Comparison of ENCODE assay signal across 16 cellular contexts in the genomic region with DNA sequence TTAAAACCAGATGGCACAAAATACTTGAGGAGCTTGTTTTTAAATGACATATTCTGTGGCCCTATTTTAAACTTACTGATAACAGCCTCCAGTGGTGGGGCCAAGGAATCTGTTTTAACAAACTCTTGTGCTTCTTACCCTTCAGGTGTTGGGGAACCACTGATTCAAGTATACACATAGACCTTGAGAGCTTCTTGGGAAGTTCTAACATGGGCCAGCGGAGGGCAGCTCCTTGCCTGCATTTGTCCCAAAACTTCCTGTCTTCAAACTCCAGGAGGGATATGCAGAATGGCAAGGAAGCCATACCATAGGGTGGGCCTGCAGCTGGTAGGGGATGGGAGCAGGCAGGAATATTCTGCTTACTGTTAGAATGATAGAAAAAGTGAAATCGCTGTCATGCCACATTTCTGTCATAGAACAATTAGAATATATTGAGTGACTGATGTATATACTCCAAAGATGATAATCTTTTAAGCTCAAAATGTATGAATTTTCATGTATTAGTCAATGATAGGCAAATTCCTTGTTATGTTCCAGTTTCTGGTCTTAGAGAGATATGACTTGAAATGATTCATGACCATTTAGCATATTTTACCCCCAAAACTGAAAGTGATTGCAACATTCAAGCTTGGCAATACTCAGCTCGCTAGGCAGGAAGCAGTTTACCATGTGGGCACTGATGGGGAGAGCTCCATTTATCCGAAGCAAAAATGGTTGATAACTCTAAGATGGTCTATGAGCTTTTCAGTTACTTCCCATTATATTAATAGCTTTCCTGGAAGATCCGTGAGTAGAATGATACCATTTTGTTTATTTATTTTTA. TPM values are rescaled to one million over a fixed set of nuclear protein-coding genes. Genes with fewer than 3 reads are reported as not detected.
A peak's percentile ranks its signal among the peaks of the same experiment; 100 is the strongest.
DNase-seq lines count a peak whose midpoint lies in the region; ATAC-seq, FAIRE-seq and TF ChIP-seq lines count a peak whose summit lies in the region.
"Had no signal": no experiment of that assay in that cellular context is flagged by ENCODE, and none has a peak within 500 bp of the region (broad histone marks: within the 10 kb centered on the region; RNA-seq: fewer than 3 reads in every experiment).

No MANE protein-coding gene starts in this region.

- H4K91ac ChIP-seq in IMR-90 (ENCODE audit: insufficient read depth, low read depth, low read length) = no peak overlapping the region

- H3K4me2 ChIP-seq in IMR-90 (ENCODE audit: low read depth, low read length) = no peak overlapping the region
- no peak overlapping the region for H3K4me2 ChIP-seq in GM12878 (ENCODE audit: control insufficient read depth, insufficient read depth)
- H3K4me2 ChIP-seq in mesendoderm (ENCODE audit: low read length) = no peak overlapping the region

- H3K9me1 ChIP-seq in IMR-90 (ENCODE audit: insufficient read depth, low read length) = peaks cover 9% of the 10 kb centered on the region; the same call in 1 of the 2 replicates

- in situ Hi-C loops in IMR-90 (cut with MboI; ENCODE audit: low sequenced_read_pairs) (loop anchor here (25.0 kb wide), 1 partner anchor 808 kb away; no protein-coding TSS in a partner anchor), GM12878 (cut with MboI) (no loop called here)

- no peaks in the 10 kb centered on the region for H3K9me3 ChIP-seq in IMR-90 (ENCODE audit: control insufficient read depth, insufficient read depth, low read length)
- H3K9me3 ChIP-seq in GM12878 (replicated peaks; ENCODE audit: control insufficient read depth, insufficient read depth, low read length) = no peaks in the 10 kb centered on the region
- H3K9me3 ChIP-seq in vagina = no peaks in the 10 kb centered on the region
- H3K9me3 ChIP-seq in psoas muscle = no peaks in the 10 kb centered on the region

- ATAC-seq in IMR-90 (ENCODE audit: low read depth) = no peak
- peak; percentile 29; the same call in 1 of the 3 replicates for ATAC-seq in GM12878
- ATAC-seq in GM18498 (IDR thresholded peaks at IDR 0.05; ENCODE audit: unreplicated experiment) = no peak
- no peak for ATAC-seq in psoas muscle
- ATAC-seq: effector memory CD8-positive, alpha-beta T cell had no signal

- H4K8ac ChIP-seq in IMR-90 (ENCODE audit: low read depth in 2 of 2, low read length in 2 of 2) = no peak overlapping the region
- H4K8ac ChIP-seq in mesendoderm (ENCODE audit: low read depth, low read length) = no peak overlapping the region

- dilution Hi-C loops in IMR-90 (cut with HindIII; ENCODE audit: low sequenced_read_pairs, unreplicated experiment) = no loop called here

- WGBS in IMR-90 (ENCODE audit: extremely low coverage in 2 of 2, insufficient read length in 1 of 2), 2 experiments = no CpG with 5 or more reads among the region's 5 CpGs
- 76% methylated on average over 5 of the region's 5 CpGs for WGBS in GM12878 (ENCODE audit: insufficient coverage, insufficient replicate concordance, low lambda C conversion rate, missing lambda C conversion rate)
- WGBS in mesendoderm (ENCODE audit: extremely low coverage, insufficient coverage, low lambda C conversion rate) = no CpG with 5 or more reads among the region's 5 CpGs
- 90 to 94% (median 93%) methylated on average over 5 of the region's 5 CpGs for WGBS in psoas muscle, 3 donors

- POLR2A ChIA-PET in IMR-90 (lab: Charles Lee; ENCODE audit: unreplicated experiment) (interaction anchor here (0.5 kb wide), 1 partner anchor 12 kb away, joined by 4 read pairs; no protein-coding TSS in a partner anchor), GM12878 (lab: Charles Lee) (interaction anchor here (1.2 kb wide), 1 partner anchor 15 kb away, joined by 3 read pairs; no protein-coding TSS in a partner anchor)

- H2BK120ac ChIP-seq in IMR-90 (ENCODE audit: low read depth, low read length) = no peak overlapping the region
- H2BK120ac ChIP-seq in mesendoderm (ENCODE audit: low read depth, low read length) = no peak overlapping the region

- H2BK15ac ChIP-seq in IMR-90 (ENCODE audit: low read depth, low read length) (no peak overlapping the region), mesendoderm (replicated peaks; ENCODE audit: low read depth) (no peak overlapping the region)

- CTCF ChIA-PET in activated naive CD4-positive, alpha-beta T cell treated with anti-CD3 and anti-CD28 coated beads, Interleukin-2, amount 10 ng/mL, durations not matched to agents 7 days and 5 days (lab: Charles Lee) = interaction anchor here (0.8 to 7.3 kb wide), 3 partner anchors 11 to 93 kb away, joined by 3 to 81 read pairs (median 4); partner anchors contain the start of gene EXT2
- CTCF ChIA-PET in IMR-90 (lab: Yijun Ruan, JAX) (interaction anchor here (0.7 to 4.5 kb wide), 3 partner anchors 10 to 185 kb away, joined by 3 to 29 read pairs (median 4); partner anchors contain the start of gene EXT2), GM12878 (lab: Yijun Ruan, JAX) (interaction anchor here (0.6 to 5.0 kb wide), 16 partner anchors 9 to 822 kb away, joined by 3 to 107 read pairs (median 4); partner anchors contain the start of gene EXT2)

- H3K4me1 ChIP-seq in IMR-90 (ENCODE audit: control insufficient read depth, insufficient read depth, low read length) (no peaks in the 10 kb centered on the region), GM12878 (ENCODE audit: control insufficient read depth, insufficient read depth, low read length) (no peaks in the 10 kb centered on the region), mesendoderm (ENCODE audit: control insufficient read depth, low read depth, low read length) (no peaks in the 10 kb centered on the region), vagina (no peaks in the 10 kb centered on the region), psoas muscle (peaks cover 21% of the 10 kb centered on the region)

- no peak for TF ChIP-seq EP300 in GM12878 (IDR thresholded peaks at IDR 0.05; ENCODE audit: borderline replicate concordance in 1 of 2, control insufficient read depth in 1 of 2, low read depth in 2 of 2, low read length in 2 of 2)

- no peaks in the 10 kb centered on the region for H3K9me3 Mint-ChIP-seq in activated naive CD4-positive, alpha-beta T cell treated with anti-CD3 and anti-CD28 coated beads, Interleukin-2, amount 50 U/mL, for 24 hours
- no peaks in the 10 kb centered on the region for H3K9me3 Mint-ChIP-seq in activated naive CD4-positive, alpha-beta T cell treated with anti-CD3 and anti-CD28 coated beads, Interleukin-2, amount 10 ng/mL, durations not matched to agents 7 days and 5 days
- H3K9me3 Mint-ChIP-seq: effector memory CD8-positive, alpha-beta T cell had no signal

- H3K27ac ChIP-seq in IMR-90 (ENCODE audit: insufficient read depth, low read length) (no peak overlapping the region), GM12878 (ENCODE audit: control insufficient read depth, insufficient read depth) (no peak overlapping the region), mesendoderm (ENCODE audit: low read depth, low read length) (no peak overlapping the region), vagina (no peak overlapping the region), psoas muscle (no peak overlapping the region)

- H4K20me1 ChIP-seq in IMR-90 (ENCODE audit: insufficient read depth, low read length) (peaks cover 31% of the 10 kb centered on the region), GM12878 (ENCODE audit: control insufficient read depth, insufficient read depth) (no peaks in the 10 kb centered on the region)

- SMC1A ChIA-PET in GM12878 (lab: Charles Lee; ENCODE audit: uncharacterized antibody, unreplicated experiment) = interaction anchor here (0.8 to 3.5 kb wide), 9 partner anchors 8 to 184 kb away, joined by 3 to 36 read pairs (median 3); partner anchors contain the start of gene EXT2

- H2BK5ac ChIP-seq in IMR-90 (ENCODE audit: low read depth, low read length, poor library complexity, severe bottlenecking) = no peak overlapping the region
- H2BK5ac ChIP-seq in mesendoderm (ENCODE audit: low read length) = no peak overlapping the region

- FAIRE-seq in GM12878 (lab: Jason Lieb, UNC) = no peak

- H2AK5ac ChIP-seq in IMR-90 (ENCODE audit: low read depth, low read length) = no peak overlapping the region
- no peak overlapping the region for H2AK5ac ChIP-seq in mesendoderm (ENCODE audit: low read length)

- RAD21 ChIA-PET in GM12878 (lab: Charles Lee; ENCODE audit: unreplicated experiment) = interaction anchor here (0.9 to 1.8 kb wide), 6 partner anchors 9 to 455 kb away, joined by 3 to 5 read pairs (median 4); partner anchors contain the start of gene EXT2

- peak overlapping the region; percentile 81 for H3K27ac Mint-ChIP-seq in activated naive CD4-positive, alpha-beta T cell treated with anti-CD3 and anti-CD28 coated beads, Interleukin-2, amount 50 U/mL, for 24 hours
- H3K27ac Mint-ChIP-seq in activated naive CD4-positive, alpha-beta T cell treated with anti-CD3 and anti-CD28 coated beads, Interleukin-2, amount 10 ng/mL, durations not matched to agents 7 days and 5 days = no peak overlapping the region
- H3K27ac Mint-ChIP-seq: effector memory CD8-positive, alpha-beta T cell had no signal

- H3K4me1 Mint-ChIP-seq in activated naive CD4-positive, alpha-beta T cell treated with anti-CD3 and anti-CD28 coated beads, Interleukin-2, amount 50 U/mL, for 24 hours = peaks cover 37% of the 10 kb centered on the region
- H3K4me1 Mint-ChIP-seq in activated naive CD4-positive, alpha-beta T cell treated with anti-CD3 and anti-CD28 coated beads, Interleukin-2, amount 10 ng/mL, durations not matched to agents 7 days and 5 days = peaks cover 2% of the 10 kb centered on the region

- no peak for DNase-seq in activated naive CD4-positive, alpha-beta T cell treated with anti-CD3 and anti-CD28 coated beads, Interleukin-2, amount 10 ng/mL, durations not matched to agents 7 days and 5 days
- DNase-seq in IMR-90 = no peak
- no peak for DNase-seq in GM12878 (ENCODE audit: low read depth, low spot score)
- DNase-seq in mesendoderm = peak; percentile 71
- DNase-seq in vagina (ENCODE audit: extremely low spot score in 2 of 2) = no peak
- DNase-seq in psoas muscle = no peak
- DNase-seq: activated CD4-positive, alpha-beta T cell treated with anti-CD3 and anti-CD28 coated beads for 4 hours; effector memory CD8-positive, alpha-beta T cell; NCI-H510A; posterior cingulate gyrus; stimulated activated CD4-positive, alpha-beta T cell treated with anti-CD3 and anti-CD28 coated beads, Interleukin-2, amount 100 ng/mL, for 24 hours; stimulated activated naive CD4-positive, alpha-beta T cell treated with Interleukin-2 at 50 U/mL for 16 hours had no signal

- H3K56ac ChIP-seq in IMR-90 (ENCODE audit: extremely low read depth, insufficient read depth, low read length) (no peak overlapping the region), mesendoderm (ENCODE audit: low read length) (no peak overlapping the region)

- H3K36me3 ChIP-seq in IMR-90 (ENCODE audit: control insufficient read depth, insufficient read depth, low read length) = peaks cover 14% of the 10 kb centered on the region
- H3K36me3 ChIP-seq in GM12878 (ENCODE audit: control insufficient read depth in 2 of 2, insufficient read depth in 2 of 2, low read length in 1 of 2) = peaks cover 0 to 3% of the 10 kb centered on the region in 2 experiments; a peak in 2 of 4 replicates
- no peaks in the 10 kb centered on the region for H3K36me3 ChIP-seq in mesendoderm (ENCODE audit: control insufficient read depth, insufficient read depth, low read length)
- H3K36me3 ChIP-seq in vagina = peaks cover 0 to 19% of the 10 kb centered on the region in 2 donors
- peaks cover 3 to 22% of the 10 kb centered on the region in 2 donors for H3K36me3 ChIP-seq in psoas muscle (ENCODE audit: insufficient read depth in 1 of 2, low read depth in 1 of 2)

- no peak overlapping the region for H2BK20ac ChIP-seq in IMR-90 (ENCODE audit: low read depth, low read length)

- no peak overlapping the region for H2AK9ac ChIP-seq in IMR-90 (replicated peaks; ENCODE audit: low read depth, low read length, poor library complexity)

- H2AFZ ChIP-seq in IMR-90 (replicated peaks; ENCODE audit: low read length, poor library complexity) = no peak overlapping the region
- H2AFZ ChIP-seq in GM12878 (ENCODE audit: control insufficient read depth, low read depth, low read length) = no peak overlapping the region

- TF ChIP-seq CTCF in IMR-90 (conservative IDR thresholded peaks at IDR 0.05; ENCODE audit: low read depth, low read length) = no peak
- no peak for TF ChIP-seq CTCF in GM12878 (IDR thresholded peaks at IDR 0.05 in 2 of 3, conservative IDR thresholded peaks at IDR 0.05 in 1 of 3; ENCODE audit: control insufficient read depth in 2 of 3, extremely low read depth in 1 of 3, insufficient read depth in 1 of 3, low read depth in 3 of 3, low read length in 3 of 3)
- TF ChIP-seq CTCF in vagina (IDR thresholded peaks at IDR 0.05) = no peak
- no peak for TF ChIP-seq CTCF in psoas muscle (IDR thresholded peaks at IDR 0.05)

- H3K27me3 ChIP-seq in IMR-90 (ENCODE audit: control insufficient read depth, insufficient read depth, low read length) (no peaks in the 10 kb centered on the region), GM12878 (replicated peaks in 1 of 2; ENCODE audit: control insufficient read depth in 2 of 2, insufficient read depth in 2 of 2, low read length in 1 of 2) (no peaks in the 10 kb centered on the region), mesendoderm (ENCODE audit: insufficient read depth, low read length, poor library complexity) (no peaks in the 10 kb centered on the region), vagina (no peaks in the 10 kb centered on the region), psoas muscle (ENCODE audit: insufficient read depth in 3 of 3, low read length in 2 of 3) (no peaks in the 10 kb centered on the region)

- TF ChIP-seq RAD21 in IMR-90 (IDR thresholded peaks at IDR 0.05; ENCODE audit: low read length) (no peak), GM12878 (IDR thresholded peaks at IDR 0.05; ENCODE audit: insufficient read depth, low read depth, low read length) (no peak)

- H3K9ac ChIP-seq in IMR-90 (ENCODE audit: low read depth, low read length) = no peak overlapping the region
- no peak overlapping the region for H3K9ac ChIP-seq in GM12878 (ENCODE audit: control insufficient read depth, insufficient read depth, low read length)
- H3K9ac ChIP-seq in mesendoderm (ENCODE audit: low read length) = no peak overlapping the region

- H3K4me3 Mint-ChIP-seq in activated naive CD4-positive, alpha-beta T cell treated with anti-CD3 and anti-CD28 coated beads, Interleukin-2, amount 50 U/mL, for 24 hours = no peak overlapping the region
- no peak overlapping the region for H3K4me3 Mint-ChIP-seq in activated naive CD4-positive, alpha-beta T cell treated with anti-CD3 and anti-CD28 coated beads, Interleukin-2, amount 10 ng/mL, durations not matched to agents 7 days and 5 days
- H3K4me3 Mint-ChIP-seq: effector memory CD8-positive, alpha-beta T cell had no signal

- H3K79me2 ChIP-seq in GM12878 (ENCODE audit: control insufficient read depth, insufficient read depth, low read length) (no peaks in the 10 kb centered on the region), mesendoderm (ENCODE audit: control insufficient read depth, insufficient read depth, low read length) (no peaks in the 10 kb centered on the region)

- no peak overlapping the region for H3K23ac ChIP-seq in IMR-90 (ENCODE audit: low read depth, low read length)
- H3K23ac ChIP-seq in mesendoderm (ENCODE audit: low read length) = no peak overlapping the region

- H3K4ac ChIP-seq in IMR-90 (ENCODE audit: low read depth, low read length) (no peak overlapping the region), mesendoderm (ENCODE audit: low read depth, low read length) (no peak overlapping the region)

- no peak overlapping the region for H3K14ac ChIP-seq in IMR-90 (replicated peaks; ENCODE audit: low read depth, low read length)

- H3K79me1 ChIP-seq in IMR-90 (ENCODE audit: low read depth in 1 of 2, low read length in 2 of 2) (peaks cover 27 to 45% of the 10 kb centered on the region in 2 experiments; a peak in 3 of 4 replicates), mesendoderm (ENCODE audit: low read length) (peaks cover 6% of the 10 kb centered on the region)

- H3K36me3 Mint-ChIP-seq in activated naive CD4-positive, alpha-beta T cell treated with anti-CD3 and anti-CD28 coated beads, Interleukin-2, amount 50 U/mL, for 24 hours = peaks cover 7% of the 10 kb centered on the region
- H3K36me3 Mint-ChIP-seq in activated naive CD4-positive, alpha-beta T cell treated with anti-CD3 and anti-CD28 coated beads, Interleukin-2, amount 10 ng/mL, durations not matched to agents 7 days and 5 days = peaks cover 10% of the 10 kb centered on the region

- intact Hi-C loops in IMR-90 (cut with micrococcal nuclease) (no loop called here), GM12878 (cut with micrococcal nuclease; ENCODE audit: unreplicated experiment) (loop anchor here (10.0 kb wide), 1 partner anchor 60 kb away; the partner anchor contains the start of gene ACCSL), vagina (cut with DNase I) (no loop called here), psoas muscle (cut with DNase I) (loop anchor here in 1 of 2 donors (10.0 kb wide), 1 partner anchor 500 kb away; no protein-coding TSS in a partner anchor)

- H3K27me3 Mint-ChIP-seq in activated naive CD4-positive, alpha-beta T cell treated with anti-CD3 and anti-CD28 coated beads, Interleukin-2, amount 50 U/mL, for 24 hours = no peaks in the 10 kb centered on the region
- no peaks in the 10 kb centered on the region for H3K27me3 Mint-ChIP-seq in activated naive CD4-positive, alpha-beta T cell treated with anti-CD3 and anti-CD28 coated beads, Interleukin-2, amount 10 ng/mL, durations not matched to agents 7 days and 5 days
- H3K27me3 Mint-ChIP-seq: effector memory CD8-positive, alpha-beta T cell had no signal

- TF ChIP-seq POLR2A in IMR-90 (IDR thresholded peaks at IDR 0.05; ENCODE audit: low read depth, low read length) = no peak
- no peak for TF ChIP-seq POLR2A in GM12878 (IDR thresholded peaks at IDR 0.05; ENCODE audit: low read depth, low read length)
- no peak for TF ChIP-seq POLR2A in vagina (IDR thresholded peaks at IDR 0.05)

- H3K4me3 ChIP-seq in IMR-90 (ENCODE audit: insufficient read depth, low read depth, low read length) = no peak overlapping the region
- no peak overlapping the region for H3K4me3 ChIP-seq in GM12878
- H3K4me3 ChIP-seq in mesendoderm (ENCODE audit: low read length) = no peak overlapping the region
- H3K4me3 ChIP-seq in vagina = no peak overlapping the region
- no peak overlapping the region for H3K4me3 ChIP-seq in psoas muscle

- H4K5ac ChIP-seq in IMR-90 (ENCODE audit: low read depth, low read length) (no peak overlapping the region), mesendoderm (ENCODE audit: low read length) (no peak overlapping the region)

- H3K18ac ChIP-seq in IMR-90 (ENCODE audit: low read depth, low read length) (no peak overlapping the region), mesendoderm (ENCODE audit: low read length) (no peak overlapping the region)

- BruUV-seq in IMR-90 (replicated peaks; lab: Mats Ljungman, UMichigan) = no TSS peak
- no TSS peak for BruUV-seq in GM12878 (replicated peaks; lab: Mats Ljungman, UMichigan)

RNA-seq across cellular contexts. Expression of gene EXT2, which starts 9.2 kb away (rescaled TPM):
- total RNA-seq in IMR-90 (2012; rRNA removed) = 66.1 and 85.3 TPM in 2 replicates
- polyA plus RNA-seq in IMR-90 (2012; rRNA removed) = 68.5 and 75.0 TPM in 2 replicates
- 56.0 and 72.5 TPM in 2 replicates for polyA plus RNA-seq in IMR-90 (2012; cell fraction: cytosol; rRNA removed)
- polyA plus RNA-seq in IMR-90 (2012; cell fraction: nucleus; rRNA removed; ENCODE audit: low replicate concordance) = 36.7 and 41.2 TPM in 2 replicates
- total RNA-seq in GM12878 (2013; cell fraction: nucleolus; rRNA removed) = 65.9 and 76.0 TPM in 2 replicates
- 19.0 and 23.8 TPM in 2 replicates for total RNA-seq in GM12878 (2014; rRNA removed)
- 12.6 and 16.1 TPM in 2 replicates for total RNA-seq in GM12878 (2014; rRNA removed; fragmentation: Illumina TruSeq; extraction: Trizol)
- total RNA-seq in GM12878 (2021) = 17.1 and 20.5 TPM in 2 replicates
- 5.7 TPM for polyA plus RNA-seq in GM12878 (2011; ENCODE audit: low read depth)
- polyA plus RNA-seq in GM12878 (2011; rRNA removed) = 26.7 and 31.4 TPM in 2 replicates
- polyA plus RNA-seq in GM12878 (2011; cell fraction: cytosol; rRNA removed) = 24.4 and 28.4 TPM in 2 replicates
- 25.9 and 32.1 TPM in 2 replicates for polyA plus RNA-seq in GM12878 (2011; cell fraction: nucleus; rRNA removed)
- polyA plus RNA-seq in GM12878 (2012) = 8.1 and 9.8 TPM in 2 replicates
- polyA plus RNA-seq in GM12878 (2014; fragmentation: Illumina TruSeq; extraction: Trizol) = 12.8 and 18.0 TPM in 2 replicates
- polyA plus RNA-seq in GM12878 (2014; fragmentation: Nextera tagmentation; extraction: Ambion mirVana) = 1 to 10 TPM; 3.8 to 6.6 TPM
- polyA plus RNA-seq in GM12878 (2014; rRNA removed) = 15.5 and 17.0 TPM in 2 replicates
- 10 to 100 TPM; 18.7 to 22.8 TPM for polyA plus RNA-seq in GM12878 (2016; fragmentation: Nextera tagmentation; extraction: Ambion mirVana)
- polyA minus RNA-seq in GM12878 (2011; rRNA and poly(A)+ RNA removed) = 48.2 and 49.8 TPM in 2 replicates
- polyA minus RNA-seq in GM12878 (2011; cell fraction: cytosol; rRNA and poly(A)+ RNA removed) = 15.0 TPM in 2 replicates
- 47.0 and 74.6 TPM in 2 replicates for polyA minus RNA-seq in GM12878 (2011; cell fraction: nucleus; rRNA and poly(A)+ RNA removed)
- 17.0 TPM for polyA plus RNA-seq in mesendoderm (2013, experiment 1 of 2)
- 17.3 TPM for polyA plus RNA-seq in mesendoderm (2013, experiment 2 of 2)
- 78.6 TPM for total RNA-seq in vagina
- 10 to 100 TPM; 21.4 to 23.5 (median 21.6) TPM for total RNA-seq in psoas muscle
- 10 to 100 TPM; 11.0 to 15.1 (median 13.1) TPM for polyA plus RNA-seq in psoas muscle

RNA-seq across cellular contexts. Expression of gene ACCS, which starts 38.6 kb away (rescaled TPM):
- 1.4 and 1.8 TPM in 2 replicates for total RNA-seq in IMR-90 (2012; rRNA removed)
- 6.0 and 7.3 TPM in 2 replicates for polyA plus RNA-seq in IMR-90 (2012; rRNA removed)
- polyA plus RNA-seq in IMR-90 (2012; cell fraction: cytosol; rRNA removed) = 2.0 and 2.8 TPM in 2 replicates
- polyA plus RNA-seq in IMR-90 (2012; cell fraction: nucleus; rRNA removed; ENCODE audit: low replicate concordance) = 83.3 and 91.5 TPM in 2 replicates
- 105 and 113 TPM in 2 replicates for total RNA-seq in GM12878 (2013; cell fraction: nucleolus; rRNA removed)
- 18.7 and 22.8 TPM in 2 replicates for total RNA-seq in GM12878 (2014; rRNA removed)
- total RNA-seq in GM12878 (2014; rRNA removed; fragmentation: Illumina TruSeq; extraction: Trizol) = 13.6 and 14.4 TPM in 2 replicates
- 25.2 and 25.4 TPM in 2 replicates for total RNA-seq in GM12878 (2021)
- 21.2 TPM for polyA plus RNA-seq in GM12878 (2011; ENCODE audit: low read depth)
- polyA plus RNA-seq in GM12878 (2011; rRNA removed) = 25.5 and 29.8 TPM in 2 replicates
- polyA plus RNA-seq in GM12878 (2011; cell fraction: cytosol; rRNA removed) = 22.5 and 30.3 TPM in 2 replicates
- polyA plus RNA-seq in GM12878 (2011; cell fraction: nucleus; rRNA removed) = 273 and 333 TPM in 2 replicates
- 23.9 and 29.8 TPM in 2 replicates for polyA plus RNA-seq in GM12878 (2012)
- 16.9 and 17.5 TPM in 2 replicates for polyA plus RNA-seq in GM12878 (2014; fragmentation: Illumina TruSeq; extraction: Trizol)
- 1 to 10 TPM; 4.8 to 5.4 TPM for polyA plus RNA-seq in GM12878 (2014; fragmentation: Nextera tagmentation; extraction: Ambion mirVana)
- polyA plus RNA-seq in GM12878 (2014; rRNA removed) = 32.6 and 35.9 TPM in 2 replicates
- polyA plus RNA-seq in GM12878 (2016; fragmentation: Nextera tagmentation; extraction: Ambion mirVana) = 10 to 100 TPM; 14.3 to 16.5 TPM
- 12.0 and 18.2 TPM in 2 replicates for polyA minus RNA-seq in GM12878 (2011; rRNA and poly(A)+ RNA removed)
- 5.3 and 8.0 TPM in 2 replicates for polyA minus RNA-seq in GM12878 (2011; cell fraction: cytosol; rRNA and poly(A)+ RNA removed)
- 32.4 and 40.9 TPM in 2 replicates for polyA minus RNA-seq in GM12878 (2011; cell fraction: nucleus; rRNA and poly(A)+ RNA removed)
- polyA plus RNA-seq in mesendoderm (2013, experiment 1 of 2) = 1.8 TPM
- polyA plus RNA-seq in mesendoderm (2013, experiment 2 of 2) = 2.0 TPM
- total RNA-seq in vagina = 8.1 TPM
- total RNA-seq in psoas muscle = 1 to 10 TPM; 3.5 to 7.1 (median 3.8) TPM
- polyA plus RNA-seq in psoas muscle = 1 to 10 TPM; 1.5 to 5.9 (median 1.8) TPM

RNA-seq across cellular contexts. Expression of gene ACCSL, which starts 56.9 kb away (rescaled TPM):
- total RNA-seq in IMR-90 (2012; rRNA removed) (not detected in 2 replicates), GM12878 (2014; rRNA removed) (not detected in 2 replicates), GM12878 (2014; rRNA removed; fragmentation: Illumina TruSeq; extraction: Trizol) (not detected in 2 replicates), GM12878 (2021) (not detected in 2 replicates), vagina (not detected), psoas muscle (not detected)
- polyA plus RNA-seq in IMR-90 (2012; rRNA removed) (not detected in 2 replicates), GM12878 (2011; rRNA removed) (0.15 TPM in 1 of 2 replicates, not detected in the other), GM12878 (2014; fragmentation: Illumina TruSeq; extraction: Trizol) (not detected in 2 replicates), GM12878 (2014; fragmentation: Nextera tagmentation; extraction: Ambion mirVana) (not detected), GM12878 (2014; rRNA removed) (not detected in 2 replicates), GM12878 (2016; fragmentation: Nextera tagmentation; extraction: Ambion mirVana) (not detected), psoas muscle (under 1 TPM in 1 of 3 donors, not detected in 2; 0.01 TPM)
- polyA plus RNA-seq in IMR-90 (2012; cell fraction: cytosol; rRNA removed) = not detected in 2 replicates
- polyA plus RNA-seq in IMR-90 (2012; cell fraction: nucleus; rRNA removed; ENCODE audit: low replicate concordance) = not detected in 2 replicates
- not detected in 2 replicates for total RNA-seq in GM12878 (2013; cell fraction: nucleolus; rRNA removed)
- not detected for polyA plus RNA-seq in GM12878 (2011; ENCODE audit: low read depth)
- polyA plus RNA-seq in GM12878 (2011; cell fraction: cytosol; rRNA removed) = 0.16 and 0.17 TPM in 2 replicates
- 0.22 and 0.25 TPM in 2 replicates for polyA plus RNA-seq in GM12878 (2011; cell fraction: nucleus; rRNA removed)
- 0.15 TPM in 1 of 2 replicates, not detected in the other for polyA plus RNA-seq in GM12878 (2012)
- polyA minus RNA-seq in GM12878 (2011; rRNA and poly(A)+ RNA removed) = 0.41 TPM in 1 of 2 replicates, not detected in the other
- polyA minus RNA-seq in GM12878 (2011; cell fraction: cytosol; rRNA and poly(A)+ RNA removed) = not detected in 2 replicates
- polyA minus RNA-seq in GM12878 (2011; cell fraction: nucleus; rRNA and poly(A)+ RNA removed) = not detected in 2 replicates
- polyA plus RNA-seq in mesendoderm (2013, experiment 1 of 2) = not detected
- not detected for polyA plus RNA-seq in mesendoderm (2013, experiment 2 of 2)
- polyA plus RNA-seq: adipose tissue, BJ had no signal
